In the genomic region with DNA sequence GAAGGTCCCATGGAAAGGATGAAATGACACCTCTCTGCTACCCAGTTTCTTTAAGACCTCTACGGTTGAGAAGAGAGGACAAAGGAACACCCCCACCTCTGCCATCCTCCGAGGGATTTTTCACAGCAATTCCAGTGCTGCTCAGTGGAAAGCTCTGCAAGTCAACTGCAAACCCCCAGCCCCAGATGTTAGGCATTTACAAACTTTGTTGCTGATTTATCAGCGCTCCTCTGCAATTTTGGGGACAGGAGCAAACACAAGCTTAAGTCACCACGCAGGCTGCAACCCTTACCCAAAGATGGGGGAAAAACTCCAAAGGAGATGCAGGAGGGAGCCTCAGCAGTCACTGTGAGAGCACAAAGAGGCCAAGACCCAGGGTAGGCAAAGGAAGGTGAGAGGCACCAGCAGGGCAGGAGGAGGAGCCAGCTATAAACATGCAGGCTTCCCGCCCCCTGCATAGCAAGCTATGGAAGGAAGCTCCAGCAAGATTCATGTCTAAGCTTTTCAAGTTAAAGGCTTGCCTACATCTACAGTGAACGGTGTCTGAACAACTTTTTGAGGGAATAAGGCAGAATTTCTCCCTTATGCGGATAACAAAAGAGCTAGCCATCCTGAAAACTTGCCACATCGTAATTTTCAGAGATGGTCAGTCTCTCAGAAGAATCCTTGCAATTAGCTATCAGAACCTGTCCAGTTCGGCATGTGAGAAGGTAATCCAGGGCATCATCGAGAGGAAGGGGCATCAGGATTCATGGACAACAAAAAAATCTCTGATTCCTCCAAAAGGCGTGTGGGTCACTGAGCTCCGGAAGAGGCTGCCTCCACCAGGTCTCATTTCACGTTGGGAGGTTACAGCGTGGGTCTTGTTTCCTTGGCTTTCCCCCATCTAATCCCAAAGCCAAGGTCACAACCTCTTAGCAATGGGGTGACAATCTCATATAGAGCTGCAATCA, we compare ENCODE assay signal across 7 cellular contexts. TPM values are rescaled to one million over a fixed set of nuclear protein-coding genes. Genes with fewer than 3 reads are reported as not detected.
DNase-seq lines count a peak whose midpoint lies in the region; ATAC-seq lines count a peak whose summit lies in the region.

No MANE protein-coding gene starts in this region.

- H3K4me1 Mint-ChIP-seq in activated CD4-positive, alpha-beta T cell treated with anti-CD3 and anti-CD28 coated beads, Interleukin-2, amount 10 ng/mL, durations not matched to agents 24 days and 14 days, result peaks cover 62% of the 10 kb centered on the region
- peaks cover 78% of the 10 kb centered on the region for H3K4me1 Mint-ChIP-seq in stimulated activated memory B cell treated with anti-CD40 and anti-IgM and Interleukin-4, amounts not matched to agents 10 μg/mL and 1 μg/mL and 100 μg/mL, for 72 hours

- intact Hi-C loops in activated CD4-positive, alpha-beta T cell treated with anti-CD3 and anti-CD28 coated beads, Interleukin-2, amount 10 ng/mL, durations not matched to agents 24 days and 14 days (cut with micrococcal nuclease), result loop anchor here (5.0 to 10.0 kb wide), 2 partner anchors 85 to 1752 kb away; partner anchors contain the start of genes MARCHF9 and SLC16A7
- intact Hi-C loops in right cardiac atrium (cut with DNase I), result no loop called here

- H3K9ac ChIP-seq in HUES6 (ENCODE audit: low read length), result peak overlapping the region; percentile 43

- H3K9me3 Mint-ChIP-seq in activated CD4-positive, alpha-beta T cell treated with anti-CD3 and anti-CD28 coated beads, Interleukin-2, amount 10 ng/mL, durations not matched to agents 24 days and 14 days, result no peaks in the 10 kb centered on the region
- H3K9me3 Mint-ChIP-seq in stimulated activated memory B cell treated with anti-CD40 and anti-IgM and Interleukin-4, amounts not matched to agents 10 μg/mL and 1 μg/mL and 100 μg/mL, for 72 hours, result no peaks in the 10 kb centered on the region

- DNase-seq in activated CD4-positive, alpha-beta T cell treated with anti-CD3 and anti-CD28 coated beads, Interleukin-2, amount 10 ng/mL, durations not matched to agents 24 days and 14 days, result peak; percentile 78
- no peak for DNase-seq in right cardiac atrium
- no peak for DNase-seq in HK-2 (ENCODE audit: unreplicated experiment)
- no peak for DNase-seq in cerebellar nuclear complex (lab: John Stamatoyannopoulos, UW)

- ATAC-seq in right cardiac atrium (no peak), GM18867 (IDR thresholded peaks at IDR 0.05; ENCODE audit: unreplicated experiment) (no peak)
- no peak for ATAC-seq in stimulated activated memory B cell treated with anti-CD40 and anti-IgM and Interleukin-4, amounts not matched to agents 10 μg/mL and 1 μg/mL and 100 μg/mL, for 72 hours

- peaks cover 6% of the 10 kb centered on the region for H3K36me3 Mint-ChIP-seq in activated CD4-positive, alpha-beta T cell treated with anti-CD3 and anti-CD28 coated beads, Interleukin-2, amount 10 ng/mL, durations not matched to agents 24 days and 14 days (ENCODE audit: low read depth)
- no peaks in the 10 kb centered on the region for H3K36me3 Mint-ChIP-seq in stimulated activated memory B cell treated with anti-CD40 and anti-IgM and Interleukin-4, amounts not matched to agents 10 μg/mL and 1 μg/mL and 100 μg/mL, for 72 hours

- peak overlapping the region; percentile 25 for H3K4me3 ChIP-seq in HUES6 (ENCODE audit: low read depth, low read length)
- peak overlapping the region; percentile 25 for H3K4me3 ChIP-seq in right cardiac atrium (ENCODE audit: low read length)

- H3K27ac ChIP-seq in HUES6 (ENCODE audit: low read depth, low read length) (no peak overlapping the region), right cardiac atrium (ENCODE audit: low read length) (peak overlapping the region; percentile 61)

- 21% methylated on average over 14 of the region's 14 CpGs for WGBS in right cardiac atrium

- H3K36me3 ChIP-seq in HUES6 (ENCODE audit: control insufficient read depth, insufficient read depth, low read length), result no peaks in the 10 kb centered on the region

- H3K4me1 ChIP-seq in HUES6 (ENCODE audit: control insufficient read depth, insufficient read depth, low read length) (peaks cover 66% of the 10 kb centered on the region), right cardiac atrium (ENCODE audit: control insufficient read depth, insufficient read depth, low read length) (peaks cover 40% of the 10 kb centered on the region)

- H3K27me3 Mint-ChIP-seq in activated CD4-positive, alpha-beta T cell treated with anti-CD3 and anti-CD28 coated beads, Interleukin-2, amount 10 ng/mL, durations not matched to agents 24 days and 14 days, result no peaks in the 10 kb centered on the region
- H3K27me3 Mint-ChIP-seq in stimulated activated memory B cell treated with anti-CD40 and anti-IgM and Interleukin-4, amounts not matched to agents 10 μg/mL and 1 μg/mL and 100 μg/mL, for 72 hours, result no peaks in the 10 kb centered on the region

- H3K27me3 ChIP-seq in HUES6 (ENCODE audit: control insufficient read depth, insufficient read depth, low read length), result no peaks in the 10 kb centered on the region
- H3K27me3 ChIP-seq in right cardiac atrium (ENCODE audit: control insufficient read depth, insufficient read depth), result no peaks in the 10 kb centered on the region

- no peaks in the 10 kb centered on the region for H3K9me3 ChIP-seq in HUES6 (ENCODE audit: control insufficient read depth, insufficient read depth, low read depth, low read length)
- H3K9me3 ChIP-seq in right cardiac atrium (ENCODE audit: control insufficient read depth, low read length), result no peaks in the 10 kb centered on the region

- H3K4me3 Mint-ChIP-seq in activated CD4-positive, alpha-beta T cell treated with anti-CD3 and anti-CD28 coated beads, Interleukin-2, amount 10 ng/mL, durations not matched to agents 24 days and 14 days, result peak overlapping the region; percentile 83
- H3K4me3 Mint-ChIP-seq in stimulated activated memory B cell treated with anti-CD40 and anti-IgM and Interleukin-4, amounts not matched to agents 10 μg/mL and 1 μg/mL and 100 μg/mL, for 72 hours, result peak overlapping the region; percentile 58

- peak overlapping the region; percentile 25 for H3K27ac Mint-ChIP-seq in activated CD4-positive, alpha-beta T cell treated with anti-CD3 and anti-CD28 coated beads, Interleukin-2, amount 10 ng/mL, durations not matched to agents 24 days and 14 days
- peak overlapping the region; percentile 63 for H3K27ac Mint-ChIP-seq in stimulated activated memory B cell treated with anti-CD40 and anti-IgM and Interleukin-4, amounts not matched to agents 10 μg/mL and 1 μg/mL and 100 μg/mL, for 72 hours

RNA-seq across cellular contexts. Expression of gene CTDSP2, which starts 3.9 kb away (rescaled TPM):
- 81.4 and 82.7 TPM in 2 replicates for total RNA-seq in activated CD4-positive, alpha-beta T cell treated with anti-CD3 and anti-CD28 coated beads, Interleukin-2, amount 10 ng/mL, durations not matched to agents 24 days and 14 days
- 100 to 1,000 TPM in 2 of 4 donors, 10 to 100 TPM in 2; 94.3 to 116 (median 103) TPM for total RNA-seq in right cardiac atrium
- 41.7 TPM for polyA plus RNA-seq in right cardiac atrium

RNA-seq across cellular contexts. Expression of gene AVIL, which starts 24.1 kb away (rescaled TPM):
- 1.2 and 1.9 TPM in 2 replicates for total RNA-seq in activated CD4-positive, alpha-beta T cell treated with anti-CD3 and anti-CD28 coated beads, Interleukin-2, amount 10 ng/mL, durations not matched to agents 24 days and 14 days
- total RNA-seq in right cardiac atrium, result 1 to 10 TPM; 2.6 to 4.1 (median 3.2) TPM
- 3.2 TPM for polyA plus RNA-seq in right cardiac atrium
